ENCODE assay signal across 6 cellular contexts in the genomic region with DNA sequence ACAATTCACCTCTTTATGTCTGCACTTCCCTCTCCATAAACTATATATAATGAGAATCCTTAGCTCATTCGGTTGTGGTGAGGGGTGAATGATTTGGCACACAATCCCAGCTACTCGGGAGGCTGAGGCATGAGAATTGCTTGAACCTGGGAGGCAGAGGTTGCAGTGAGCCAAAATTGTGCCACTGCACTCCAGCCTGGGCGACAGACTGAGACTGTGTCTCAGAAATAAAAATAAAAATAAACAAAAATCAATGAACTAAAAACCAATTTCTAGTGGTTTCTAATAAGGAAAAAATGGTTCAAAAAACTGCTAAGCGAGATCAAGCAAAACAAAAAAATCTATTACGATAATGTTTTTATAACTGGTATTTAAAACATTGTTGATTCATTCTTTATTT. TPM values are rescaled to one million over a fixed set of nuclear protein-coding genes. Genes with fewer than 3 reads are reported as not detected.
A peak's percentile ranks its signal among the peaks of the same experiment; 100 is the strongest.
DNase-seq lines count a peak whose midpoint lies in the region; TF ChIP-seq lines count a peak whose summit lies in the region.
"Not testable (repeated sequence)": the region's sequence is repeated elsewhere in the genome, so short reads cannot be mapped to it uniquely, and the experiment has no call there.
"Had no signal": no experiment of that assay in that cellular context is flagged by ENCODE, and none has a peak within 500 bp of the region (broad histone marks: within the 10 kb centered on the region; RNA-seq: fewer than 3 reads in every experiment).

Gene NPIPB6, minus strand, starts transcription at position 101 of the 400 bp plus-strand sequence. CDS start 686 bp downstream, outside the sequence.

- not testable (repeated sequence) for TF ChIP-seq CTCF in OCI-LY7 (conservative IDR thresholded peaks at IDR 0.05; ENCODE audit: low read length); RWPE1 (conservative IDR thresholded peaks at IDR 0.05; ENCODE audit: low read depth); mammary epithelial cell (conservative IDR thresholded peaks at IDR 0.05 in 1 of 2, IDR thresholded peaks at IDR 0.05 in 1 of 2; ENCODE audit: extremely low read depth in 1 of 2, insufficient read depth in 1 of 2, low read depth in 1 of 2, low read length in 2 of 2); testis (IDR thresholded peaks at IDR 0.05)

- POLR2A ChIA-PET in OCI-LY7 (lab: Charles Lee); RWPE1 (lab: Yijun Ruan, JAX; ENCODE audit: low non-redundant PET): not testable (repeated sequence)

- CTCF ChIA-PET in OCI-LY7 (lab: Charles Lee; ENCODE audit: unreplicated experiment); RWPE1 (lab: Yijun Ruan, JAX); mammary epithelial cell (lab: Charles Lee; ENCODE audit: low non-redundant PET): not testable (repeated sequence)

- TF ChIP-seq POLR2A in testis (IDR thresholded peaks at IDR 0.05): not testable (repeated sequence)

- not testable (repeated sequence) for H3K27me3 ChIP-seq in Karpas-422 (ENCODE audit: low read length); mammary epithelial cell (ENCODE audit: insufficient read depth, low read length); testis

- dilution Hi-C loops in mammary epithelial cell (cut with HindIII; ENCODE audit: low sequenced_read_pairs): not testable (repeated sequence)

- BruUV-seq in OCI-LY7 (replicated peaks; lab: Mats Ljungman, UMichigan); mammary epithelial cell (replicated peaks; lab: Mats Ljungman, UMichigan): not testable (repeated sequence)

- not testable (repeated sequence) for H3K4me2 ChIP-seq in Karpas-422 (ENCODE audit: low read depth, low read length, poor library complexity, severe bottlenecking); OCI-LY7 (ENCODE audit: low read length); mammary epithelial cell (ENCODE audit: insufficient read depth, low read depth, low read length)

- not testable (repeated sequence) for H3K9ac ChIP-seq in Karpas-422 (ENCODE audit: low read length); mammary epithelial cell (ENCODE audit: insufficient read depth, low read length)

- not testable (repeated sequence) for DNase-seq in Karpas-422; OCI-LY7 (ENCODE audit: low spot score); RWPE1 (ENCODE audit: low spot score); mammary epithelial cell; testis

- not testable (repeated sequence) for H4K20me1 ChIP-seq in Karpas-422 (ENCODE audit: insufficient read depth, low read depth, low read length); OCI-LY7 (ENCODE audit: insufficient read depth, low read length); mammary epithelial cell (ENCODE audit: insufficient read depth, low read length)

- in situ Hi-C loops in mammary epithelial cell (cut with MboI; ENCODE audit: low sequenced_read_pairs in 2 of 2): not testable (repeated sequence)

- not testable (repeated sequence) for H3K9me3 ChIP-seq in Karpas-422 (ENCODE audit: low read length); OCI-LY7 (ENCODE audit: low read length); mammary epithelial cell (replicated peaks; ENCODE audit: insufficient read depth, low read length); testis

- H2AFZ ChIP-seq in Karpas-422 (ENCODE audit: low read length); OCI-LY7 (ENCODE audit: low read length); mammary epithelial cell (ENCODE audit: low read depth, low read length): not testable (repeated sequence)

- intact Hi-C loops in OCI-LY7 (cut with micrococcal nuclease; ENCODE audit: unreplicated experiment); mammary epithelial cell (cut with micrococcal nuclease); testis (cut with DNase I; ENCODE audit: low total_unique reads): not testable (repeated sequence)

- no CpG with 5 or more reads among the region's 5 CpGs for WGBS in mammary epithelial cell (ENCODE audit: low coverage, missing lambda C conversion rate)
- no CpG with 5 or more reads among the region's 5 CpGs for WGBS in testis, 2 donors

- H3K36me3 ChIP-seq in Karpas-422 (ENCODE audit: insufficient read depth, low read length); OCI-LY7 (ENCODE audit: insufficient read depth, low read length); mammary epithelial cell (ENCODE audit: insufficient read depth, low read length); testis (ENCODE audit: low read depth, missing control alignments): not testable (repeated sequence)

- H3K4me1 ChIP-seq in Karpas-422 (ENCODE audit: low read length); mammary epithelial cell (ENCODE audit: insufficient read depth, low read length); testis: not testable (repeated sequence)
- H3K4me1 ChIP-seq in OCI-LY7 (ENCODE audit: insufficient read depth, low read length, poor library complexity, severe bottlenecking): peaks cover 11% of the 10 kb centered on the region

- not testable (repeated sequence) for H3K4me3 ChIP-seq in Karpas-422 (ENCODE audit: low read length); OCI-LY7 (ENCODE audit: low read depth, low read length, poor library complexity, severe bottlenecking); mammary epithelial cell (replicated peaks in 1 of 3; ENCODE audit: insufficient read depth in 1 of 3, low read depth in 2 of 3, low read length in 3 of 3); testis

- H3K79me2 ChIP-seq in Karpas-422 (ENCODE audit: low read length); OCI-LY7 (ENCODE audit: insufficient read depth, low read depth, low read length); mammary epithelial cell (ENCODE audit: insufficient read depth, low read length): not testable (repeated sequence)

- H3K27ac ChIP-seq in Karpas-422 (ENCODE audit: low read length) (peak within 1 kb of the TSS; percentile 45; the same call in 1 of the 2 replicates), OCI-LY7 (ENCODE audit: low read depth, low read length, poor library complexity, severe bottlenecking) (peak within 1 kb of the TSS; percentile 37), RWPE1 (peak within 1 kb of the TSS; percentile 55; the same call in 1 of the 2 replicates), mammary epithelial cell (ENCODE audit: insufficient read depth, low read depth, low read length) (peak within 1 kb of the TSS; percentile 44)
- H3K27ac ChIP-seq in testis: not testable (repeated sequence)

- not testable (repeated sequence) for H3K9me2 ChIP-seq in Karpas-422 (replicated peaks; ENCODE audit: insufficient read depth, low read length); OCI-LY7 (ENCODE audit: insufficient read depth, low read length)

RNA-seq across cellular contexts. Expression of gene NPIPB6, which starts in this region (rescaled TPM):
- 0.47 and 8.3 TPM in 2 replicates for total RNA-seq in Karpas-422 (2014; rRNA removed; shearing (Covaris generic); ENCODE audit: low replicate concordance)
- 5.0 and 5.3 TPM in 2 replicates for total RNA-seq in OCI-LY7 (2014; rRNA removed; shearing (Covaris generic))
- total RNA-seq in OCI-LY7 (2022) (12.1 and 16.1 TPM in 2 replicates), mammary epithelial cell (under 1 TPM in 1 of 2 donors, not detected in 1; 0.26 TPM), testis (10 to 100 TPM; 16.7 to 36.3 TPM)
- polyA plus RNA-seq in mammary epithelial cell (0.25 TPM), testis (ENCODE audit: insufficient read depth, low read depth, low replicate concordance) (47.5 TPM)
- 2.7 TPM for polyA minus RNA-seq in mammary epithelial cell
- total RNA-seq: A172 had no signal

Comparison
In these comparisons a context has a peak if more than half of its experiments do, and no peak if none do; other contexts are left out.
1. RNA of gene NPIPB6 (polyA plus RNA-seq): 47.5 TPM in testis (single experiment); 0.25 TPM in mammary epithelial cell (single experiment); every median in the first group is over 10 times any median in the second.